ENCODE assay signal across 9 cellular contexts in genomic region chr3:17632401-17633100, GRCh38.
A peak's percentile ranks its signal among the peaks of the same experiment; 100 is the strongest.
DNase-seq lines count a peak whose midpoint lies in the region; ATAC-seq, FAIRE-seq and TF ChIP-seq lines count a peak whose summit lies in the region.
"Had no signal": no experiment of that assay in that cellular context is flagged by ENCODE, and none has a peak within 500 bp of the region (broad histone marks: within the 10 kb centered on the region; RNA-seq: fewer than 3 reads in every experiment).

No MANE protein-coding gene starts in this region.

- H3K9me3 ChIP-seq in small intestine (ENCODE audit: control insufficient read depth, low read depth): no peaks in the 10 kb centered on the region

- H3K27ac ChIP-seq in small intestine (ENCODE audit: low read depth in 1 of 2, low read length in 1 of 2): no peak overlapping the region

- no peaks in the 10 kb centered on the region for H3K27me3 ChIP-seq in small intestine (ENCODE audit: control insufficient read depth in 2 of 2, insufficient read depth in 2 of 2, low read length in 2 of 2)

- H3K4me3 ChIP-seq in astrocyte of the cerebellum (ENCODE audit: low read depth, low read length) (no peak overlapping the region), small intestine (ENCODE audit: low read depth in 1 of 2, low read length in 2 of 2) (no peak overlapping the region)

- ATAC-seq in GM18870 (IDR thresholded peaks at IDR 0.05; ENCODE audit: unreplicated experiment) (peak; percentile 51), omental fat pad (ENCODE audit: low FRiP score) (peak; percentile 89), HG02885 (IDR thresholded peaks at IDR 0.05; ENCODE audit: poor library complexity, unreplicated experiment) (no peak), HG03520 (IDR thresholded peaks at IDR 0.05; ENCODE audit: unreplicated experiment) (no peak)

- WGBS in small intestine, 3 donors: 61 to 91% (median 69%) methylated on average over 3 of the region's 3 CpGs

- in situ Hi-C loops in astrocyte of the cerebellum (cut with HindIII; ENCODE audit: low sequenced_read_pairs): no loop called here

- FAIRE-seq in small intestine (lab: Jason Lieb, UNC): no peak

- TF ChIP-seq CTCF in astrocyte of the cerebellum (IDR thresholded peaks at IDR 0.05; ENCODE audit: low read depth, low read length, missing control alignments) (no peak), omental fat pad (IDR thresholded peaks at IDR 0.05) (no peak)

- H3K36me3 ChIP-seq in small intestine (ENCODE audit: control insufficient read depth in 2 of 2, insufficient read depth in 2 of 2, low read length in 2 of 2): no peaks in the 10 kb centered on the region

- no peaks in the 10 kb centered on the region for H3K4me1 ChIP-seq in small intestine (ENCODE audit: control insufficient read depth in 2 of 2, insufficient read depth in 1 of 2, low read depth in 1 of 2, low read length in 1 of 2)

- DNase-seq in M059J (ENCODE audit: low read depth) (peak; percentile 70), astrocyte of the cerebellum (ENCODE audit: low read depth) (peak; percentile 28), omental fat pad (ENCODE audit: low spot score) (no peak), DMS53 treated with DMSO at 0.1 percent for 48 hours (lab: John Stamatoyannopoulos, UW; ENCODE audit: unreplicated experiment) (no peak), small intestine (no peak)
- DNase-seq: activated CD4-positive, CD25-positive, alpha-beta regulatory T cell treated with anti-CD3 and anti-CD28 coated beads, Interleukin-2, amount 50 U/mL, for 72 hours had no signal

Comparison
In these comparisons a context has a peak if more than half of its experiments do, and no peak if none do; other contexts are left out.
1. ATAC-seq: peak in GM18870 (single experiment) and omental fat pad (single experiment); none in HG02885 (single experiment) and HG03520 (single experiment).
2. DNase-seq: peak in M059J (single experiment) and astrocyte of the cerebellum (single experiment); none in omental fat pad (single experiment), DMS53 treated with DMSO at 0.1 percent for 48 hours (single experiment) and small intestine (single experiment).